ENCODE assay signal across 19 cellular contexts in genomic region chr2:65749549-65749948, GRCh38.
DNase-seq lines count a peak whose midpoint lies in the region; TF ChIP-seq lines count a peak whose summit lies in the region.
"Had no signal": no experiment of that assay in that cellular context is flagged by ENCODE, and none has a peak within 500 bp of the region (broad histone marks: within the 10 kb centered on the region; RNA-seq: fewer than 3 reads in every experiment).

No MANE protein-coding gene starts in this region.

- no peak for TF ChIP-seq CTCF in fibroblast of pulmonary artery (IDR thresholded peaks at IDR 0.05; ENCODE audit: low read length, missing control alignments)

- DNase-seq in H4 (ENCODE audit: low spot score) (peak; percentile 46), amniotic epithelial cell (ENCODE audit: low read depth) (peak; percentile 2), fibroblast of pulmonary artery (ENCODE audit: low read depth) (peak; percentile 1), smooth muscle cell of the brain vasculature (ENCODE audit: low read depth, low spot score) (peak; percentile 76), DMS 273 treated with DMSO at 0.1 percent for 48 hours (lab: John Stamatoyannopoulos, UW) (no peak), AML-193 (lab: John Stamatoyannopoulos, UW) (no peak), pons (ENCODE audit: low spot score) (no peak), NCI-H526 (lab: John Stamatoyannopoulos, UW) (no peak)
- DNase-seq: activated naive CD4-positive, alpha-beta T cell treated with anti-CD3 and anti-CD28 coated beads, Interleukin-2, amount 50 U/mL, for 16 hours; central memory CD4-positive, alpha-beta T cell; immature natural killer cell; NCI-H1048; NCI-H2107; NCI-H82; right lobe of liver; stimulated activated CD4-positive, alpha-beta T cell treated with anti-CD3 and anti-CD28 coated beads, Interleukin-4, amount 100 ng/mL, for 1 hour; stimulated activated CD8-positive, alpha-beta memory T cell treated with anti-CD3 and anti-CD28 coated beads, Interleukin-4, amount 100 ng/mL, for 48 hours; T-helper 17 cell had no signal

- H3K4me3 ChIP-seq in fibroblast of pulmonary artery (replicated peaks; ENCODE audit: low read depth, low read length): no peak overlapping the region
- H3K4me3 ChIP-seq: GM12878, right lobe of liver had no signal

Comparison
In these comparisons a context has a peak if more than half of its experiments do, and no peak if none do; other contexts are left out.
1. DNase-seq: peak in H4 (single experiment), amniotic epithelial cell (single experiment), fibroblast of pulmonary artery (single experiment) and smooth muscle cell of the brain vasculature (single experiment); none in DMS 273 treated with DMSO at 0.1 percent for 48 hours (single experiment), AML-193 (0 of 2), pons (single experiment) and NCI-H526 (0 of 2).